Comparison of ENCODE assay signal across 8 cellular contexts in the genomic region with DNA sequence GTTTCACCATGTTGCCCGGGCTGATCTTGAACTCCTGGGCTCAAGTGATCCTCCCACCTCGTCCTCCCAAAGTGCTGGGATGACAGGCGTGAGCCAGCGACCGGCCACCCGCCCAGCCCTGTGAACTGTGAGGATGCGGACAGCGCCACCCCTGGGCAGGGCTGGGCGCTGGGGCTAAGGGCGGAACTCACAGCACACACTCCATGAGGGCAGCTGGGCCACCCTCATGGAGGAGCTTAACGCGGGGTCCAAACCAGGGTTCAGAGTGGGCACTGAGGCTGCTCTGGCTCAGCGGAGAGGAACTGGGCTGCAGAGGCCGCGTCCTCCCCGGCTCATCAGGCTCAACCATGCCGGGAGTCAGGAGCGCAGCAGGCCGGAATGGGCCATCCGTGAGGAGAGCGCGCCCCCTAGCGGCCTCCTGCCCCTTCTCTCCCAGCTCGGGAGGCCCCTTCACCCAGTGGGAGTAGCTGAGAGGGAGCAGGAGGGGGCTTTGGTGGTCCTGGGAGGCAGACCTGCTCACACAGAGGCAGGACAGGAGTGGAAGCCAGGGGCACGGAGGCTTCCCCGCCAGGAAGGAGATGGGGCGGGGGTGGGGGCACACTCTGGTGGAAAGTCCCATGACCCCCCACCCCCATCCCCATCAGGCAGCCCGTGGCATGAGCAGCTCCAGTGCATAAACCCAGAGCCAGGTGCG. TPM values are rescaled to one million over a fixed set of nuclear protein-coding genes. Genes with fewer than 3 reads are reported as not detected.
DNase-seq lines count a peak whose midpoint lies in the region; ATAC-seq lines count a peak whose summit lies in the region.

No MANE protein-coding gene starts in this region.

- no peaks in the 10 kb centered on the region for H3K27me3 ChIP-seq in CD4-positive, alpha-beta memory T cell (ENCODE audit: insufficient read depth, low read length)

- H3K27ac ChIP-seq in CD4-positive, alpha-beta memory T cell (ENCODE audit: low read depth, low read length): no peak overlapping the region

- H3K9me3 ChIP-seq in CD4-positive, alpha-beta memory T cell (ENCODE audit: control insufficient read depth in 1 of 2, low read length in 2 of 2): no peaks in the 10 kb centered on the region

- peaks cover 0 to 17% (median 0%) of the 10 kb centered on the region in 8 donors for H3K9me3 Mint-ChIP-seq in CD4-positive, alpha-beta memory T cell
- H3K9me3 Mint-ChIP-seq in activated CD4-positive, alpha-beta memory T cell treated with anti-CD3 and anti-CD28 coated beads, Interleukin-2, amount 10 ng/mL, durations not matched to agents 7 days and 5 days: no peaks in the 10 kb centered on the region

- H3K27me3 Mint-ChIP-seq in CD4-positive, alpha-beta memory T cell: no peaks in the 10 kb centered on the region
- H3K27me3 Mint-ChIP-seq in activated CD4-positive, alpha-beta memory T cell treated with anti-CD3 and anti-CD28 coated beads, Interleukin-2, amount 10 ng/mL, durations not matched to agents 7 days and 5 days: no peaks in the 10 kb centered on the region

- no peak overlapping the region for H3K4me3 ChIP-seq in CD4-positive, alpha-beta memory T cell (ENCODE audit: low read length in 2 of 2)

- peaks cover 34 to 72% of the 10 kb centered on the region in 2 donors for H3K36me3 Mint-ChIP-seq in CD4-positive, alpha-beta memory T cell
- H3K36me3 Mint-ChIP-seq in activated CD4-positive, alpha-beta memory T cell treated with anti-CD3 and anti-CD28 coated beads, Interleukin-2, amount 10 ng/mL, durations not matched to agents 7 days and 5 days (ENCODE audit: low read depth): peaks cover 62% of the 10 kb centered on the region

- CTCF ChIA-PET in CD4-positive, alpha-beta memory T cell (lab: Charles Lee; ENCODE audit: partially characterized antibody): interaction anchor here (0.6 to 3.9 kb wide), 38 partner anchors 11 to 194 kb away, joined by 3 to 50 read pairs (median 4); a partner anchor contains a TSS
- CTCF ChIA-PET in activated CD4-positive, alpha-beta memory T cell treated with anti-CD3 and anti-CD28 coated beads, Interleukin-2, amount 10 ng/mL, durations not matched to agents 7 days and 5 days (lab: Charles Lee): interaction anchor here (0.8 to 4.7 kb wide), 17 partner anchors 9 to 117 kb away, joined by 3 to 52 read pairs (median 4); a partner anchor contains a TSS

- POLR2A ChIA-PET in CD4-positive, alpha-beta memory T cell (lab: Charles Lee; ENCODE audit: partially characterized antibody): interaction anchor here (0.6 to 3.0 kb wide), 8 partner anchors 9 to 580 kb away, joined by 3 to 49 read pairs (median 3); a partner anchor contains a TSS
- POLR2A ChIA-PET in activated CD4-positive, alpha-beta memory T cell treated with anti-CD3 and anti-CD28 coated beads, Interleukin-2, amount 10 ng/mL, durations not matched to agents 7 days and 5 days (lab: Charles Lee): interaction anchor here (1.0 to 5.0 kb wide), 7 partner anchors 11 to 130 kb away, joined by 3 to 30 read pairs (median 5); a partner anchor contains a TSS

- intact Hi-C loops in CD4-positive, alpha-beta memory T cell (cut with micrococcal nuclease): loop anchor here (1.0 to 2.0 kb wide), 2 partner anchors 43 to 114 kb away; no protein-coding TSS in a partner anchor

- ATAC-seq in HG02588 (IDR thresholded peaks at IDR 0.05; ENCODE audit: unreplicated experiment) (peak; percentile 60), GM21825 (IDR thresholded peaks at IDR 0.05; ENCODE audit: unreplicated experiment) (no peak)

- H3K4me1 Mint-ChIP-seq in CD4-positive, alpha-beta memory T cell: peaks cover 19 to 36% (median 24%) of the 10 kb centered on the region in 4 donors
- H3K4me1 Mint-ChIP-seq in activated CD4-positive, alpha-beta memory T cell treated with anti-CD3 and anti-CD28 coated beads, Interleukin-2, amount 10 ng/mL, durations not matched to agents 7 days and 5 days: peaks cover 12% of the 10 kb centered on the region

- H3K27ac Mint-ChIP-seq in CD4-positive, alpha-beta memory T cell: peak overlapping the region in 3 of 7 donors; percentile 41 to 87 (median 56)
- H3K27ac Mint-ChIP-seq in activated CD4-positive, alpha-beta memory T cell treated with anti-CD3 and anti-CD28 coated beads, Interleukin-2, amount 10 ng/mL, durations not matched to agents 7 days and 5 days: no peak overlapping the region

- DNase-seq in CD4-positive, alpha-beta memory T cell: peak; percentile 51 to 63 (median 60)
- peak; percentile 24 for DNase-seq in NCI-H748 treated with DMSO at 0.1 percent for 48 hours (lab: John Stamatoyannopoulos, UW)
- DNase-seq in activated CD4-positive, alpha-beta memory T cell treated with anti-CD3 and anti-CD28 coated beads, Interleukin-2, amount 10 ng/mL, durations not matched to agents 7 days and 5 days: peak; percentile 63
- DNase-seq in ecto neural progenitor cell (ENCODE audit: low spot score): peak; percentile 93
- peak; percentile 76 for DNase-seq in medulla oblongata (ENCODE audit: extremely low spot score)
- DNase-seq in stimulated activated CD8-positive, alpha-beta memory T cell treated with anti-CD3 and anti-CD28 coated beads, Interleukin-15, amount 100 ng/mL, for 24 hours (ENCODE audit: low read depth): peak; percentile 54

- H3K36me3 ChIP-seq in CD4-positive, alpha-beta memory T cell (ENCODE audit: insufficient read depth, low read length): peaks cover 71% of the 10 kb centered on the region

- H3K4me1 ChIP-seq in CD4-positive, alpha-beta memory T cell (ENCODE audit: insufficient read depth, low read length): no peaks in the 10 kb centered on the region

- H3K4me3 Mint-ChIP-seq in CD4-positive, alpha-beta memory T cell: peak overlapping the region in 1 of 8 donors; percentile 36
- no peak overlapping the region for H3K4me3 Mint-ChIP-seq in activated CD4-positive, alpha-beta memory T cell treated with anti-CD3 and anti-CD28 coated beads, Interleukin-2, amount 10 ng/mL, durations not matched to agents 7 days and 5 days

RNA-seq across cellular contexts. Expression of a gene that starts 13.8 kb away (rescaled TPM):
- 100 to 1,000 TPM; 176 to 184 TPM for total RNA-seq in CD4-positive, alpha-beta memory T cell
- 100 to 1,000 TPM in 1 of 2 donors, 10 to 100 TPM in 1; 48.2 to 139 TPM for polyA plus RNA-seq in CD4-positive, alpha-beta memory T cell
- 100 to 1,000 TPM; 244 to 245 TPM for total RNA-seq in activated CD4-positive, alpha-beta memory T cell treated with anti-CD3 and anti-CD28 coated beads, Interleukin-2, amount 10 ng/mL, durations not matched to agents 7 days and 5 days

RNA-seq across cellular contexts. Expression of a gene that starts 23.1 kb away (rescaled TPM):
- 10 to 100 TPM; 67.5 to 71.1 TPM for total RNA-seq in CD4-positive, alpha-beta memory T cell
- polyA plus RNA-seq in CD4-positive, alpha-beta memory T cell: 10 to 100 TPM; 52.4 to 55.5 TPM
- total RNA-seq in activated CD4-positive, alpha-beta memory T cell treated with anti-CD3 and anti-CD28 coated beads, Interleukin-2, amount 10 ng/mL, durations not matched to agents 7 days and 5 days: 10 to 100 TPM; 39.5 to 41.1 TPM

RNA-seq across cellular contexts. Expression of a gene that starts 30.9 kb away (rescaled TPM):
- total RNA-seq in CD4-positive, alpha-beta memory T cell: under 1 TPM; 0.11 to 0.29 TPM
- polyA plus RNA-seq in CD4-positive, alpha-beta memory T cell: under 1 TPM in 1 of 2 donors, not detected in 1; 0.16 TPM
- total RNA-seq in activated CD4-positive, alpha-beta memory T cell treated with anti-CD3 and anti-CD28 coated beads, Interleukin-2, amount 10 ng/mL, durations not matched to agents 7 days and 5 days: under 1 TPM in 1 of 2 experiments, not detected in 1; 0.08 TPM

RNA-seq across cellular contexts. Expression of a gene that starts 51.5 kb away (rescaled TPM):
- total RNA-seq in CD4-positive, alpha-beta memory T cell: 10 to 100 TPM; 38.6 to 54.8 TPM
- polyA plus RNA-seq in CD4-positive, alpha-beta memory T cell: 10 to 100 TPM; 34.6 to 34.8 TPM
- total RNA-seq in activated CD4-positive, alpha-beta memory T cell treated with anti-CD3 and anti-CD28 coated beads, Interleukin-2, amount 10 ng/mL, durations not matched to agents 7 days and 5 days: 10 to 100 TPM; 29.7 to 33.9 TPM

Comparison
In these comparisons a context has a peak if more than half of its experiments do, and no peak if none do; other contexts are left out.
1. DNase-seq: peak in every context shown above with its lines; median percentile 93 in ecto neural progenitor cell; 76 in medulla oblongata; 63 in activated CD4-positive, alpha-beta memory T cell treated with anti-CD3 and anti-CD28 coated beads, Interleukin-2, amount 10 ng/mL, durations not matched to agents 7 days and 5 days; 60 in CD4-positive, alpha-beta memory T cell; 54 in stimulated activated CD8-positive, alpha-beta memory T cell treated with anti-CD3 and anti-CD28 coated beads, Interleukin-15, amount 100 ng/mL, for 24 hours; 24 in NCI-H748 treated with DMSO at 0.1 percent for 48 hours.